ENCODE assay signal across 1 cellular context in genomic region chr17:16104189-16104588, GRCh38.
TF ChIP-seq lines count a peak whose summit lies in the region.

No MANE protein-coding gene starts in this region.

TF ChIP-seq in SK-N-SH, 30 proteins besides CTCF, POLR2A, EP300 and RAD21:
- TF ChIP-seq, protein P1, sequence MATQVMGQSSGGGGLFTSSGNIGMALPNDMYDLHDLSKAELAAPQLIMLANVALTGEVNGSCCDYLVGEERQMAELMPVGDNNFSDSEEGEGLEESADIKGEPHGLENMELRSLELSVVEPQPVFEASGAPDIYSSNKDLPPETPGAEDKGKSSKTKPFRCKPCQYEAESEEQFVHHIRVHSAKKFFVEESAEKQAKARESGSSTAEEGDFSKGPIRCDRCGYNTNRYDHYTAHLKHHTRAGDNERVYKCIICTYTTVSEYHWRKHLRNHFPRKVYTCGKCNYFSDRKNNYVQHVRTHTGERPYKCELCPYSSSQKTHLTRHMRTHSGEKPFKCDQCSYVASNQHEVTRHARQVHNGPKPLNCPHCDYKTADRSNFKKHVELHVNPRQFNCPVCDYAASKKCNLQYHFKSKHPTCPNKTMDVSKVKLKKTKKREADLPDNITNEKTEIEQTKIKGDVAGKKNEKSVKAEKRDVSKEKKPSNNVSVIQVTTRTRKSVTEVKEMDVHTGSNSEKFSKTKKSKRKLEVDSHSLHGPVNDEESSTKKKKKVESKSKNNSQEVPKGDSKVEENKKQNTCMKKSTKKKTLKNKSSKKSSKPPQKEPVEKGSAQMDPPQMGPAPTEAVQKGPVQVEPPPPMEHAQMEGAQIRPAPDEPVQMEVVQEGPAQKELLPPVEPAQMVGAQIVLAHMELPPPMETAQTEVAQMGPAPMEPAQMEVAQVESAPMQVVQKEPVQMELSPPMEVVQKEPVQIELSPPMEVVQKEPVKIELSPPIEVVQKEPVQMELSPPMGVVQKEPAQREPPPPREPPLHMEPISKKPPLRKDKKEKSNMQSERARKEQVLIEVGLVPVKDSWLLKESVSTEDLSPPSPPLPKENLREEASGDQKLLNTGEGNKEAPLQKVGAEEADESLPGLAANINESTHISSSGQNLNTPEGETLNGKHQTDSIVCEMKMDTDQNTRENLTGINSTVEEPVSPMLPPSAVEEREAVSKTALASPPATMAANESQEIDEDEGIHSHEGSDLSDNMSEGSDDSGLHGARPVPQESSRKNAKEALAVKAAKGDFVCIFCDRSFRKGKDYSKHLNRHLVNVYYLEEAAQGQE (IDR thresholded peaks at IDR 0.05; ENCODE audit: low read depth, low read length), result 0 out of 2 replicates have a peak, but pooled peaks have one; percentile 50
- no peak for TF ChIP-seq POLR2AphosphoS5 (IDR thresholded peaks at IDR 0.05; ENCODE audit: low read depth, low read length)
TF ChIP-seq in SK-N-SH: peak in this region for 1.
